In genomic region chr5:173187054-173187743, GRCh38 we compare ENCODE assay signal across 14 cellular contexts. TPM values are rescaled to one million over a fixed set of nuclear protein-coding genes. Genes with fewer than 3 reads are reported as not detected.
DNase-seq lines count a peak whose midpoint lies in the region; ATAC-seq and TF ChIP-seq lines count a peak whose summit lies in the region.
"Had no signal": no experiment of that assay in that cellular context is flagged by ENCODE, and none has a peak within 500 bp of the region (broad histone marks: within the 10 kb centered on the region; RNA-seq: fewer than 3 reads in every experiment).

No MANE protein-coding gene starts in this region.

- TF ChIP-seq RAD21 in HCT116 (IDR thresholded peaks at IDR 0.05; ENCODE audit: low read depth), result peak; percentile 30; the same call in 1 of the 2 replicates

- no peak for TF ChIP-seq POLR2A in HCT116 (IDR thresholded peaks at IDR 0.05; ENCODE audit: borderline replicate concordance, extremely low read depth, insufficient read depth, insufficient read length)

- RAD21 ChIA-PET in HCT116 (lab: Charles Lee; ENCODE audit: low non-redundant PET in 1 of 2, low total read pairs in 2 of 2, uncharacterized antibody in 2 of 2, unreplicated experiment in 2 of 2), result no interaction called here

- peak; percentile 98 for ATAC-seq in HCT116
- peak; percentile 56 to 65 for ATAC-seq in natural killer cell treated with Interleukin-12 subunit alpha and Interleukin-12 subunit beta and Interleukin-15 and Interleukin-18, amount 100 ng/mL, for 72 hours
- ATAC-seq in HG02870 (IDR thresholded peaks at IDR 0.05; ENCODE audit: unreplicated experiment), result no peak
- ATAC-seq: right cardiac atrium had no signal

- H3K36me3 Mint-ChIP-seq in activated CD4-positive, alpha-beta memory T cell treated with anti-CD3 and anti-CD28 coated beads, Interleukin-2, amount 10 ng/mL, durations not matched to agents 7 days and 5 days (ENCODE audit: low read depth), result no peaks in the 10 kb centered on the region
- H3K36me3 Mint-ChIP-seq in natural killer cell treated with Interleukin-12 subunit alpha and Interleukin-12 subunit beta and Interleukin-15 and Interleukin-18, amount 100 ng/mL, for 72 hours, result no peaks in the 10 kb centered on the region

- no peaks in the 10 kb centered on the region for H3K9me3 ChIP-seq in HCT116 (ENCODE audit: control insufficient read depth in 1 of 2, insufficient read depth in 1 of 2, low read depth in 1 of 2, low read length in 2 of 2)

- no peaks in the 10 kb centered on the region for H3K36me3 ChIP-seq in HCT116 (ENCODE audit: control insufficient read depth in 1 of 2, insufficient read depth in 2 of 2, low read length in 2 of 2)

- no peaks in the 10 kb centered on the region for H3K4me1 ChIP-seq in HCT116 (ENCODE audit: control insufficient read depth in 1 of 2, insufficient read depth in 2 of 2, low read length in 2 of 2)

- CTCF ChIA-PET in HCT116 (lab: Charles Lee), result interaction anchor here (0.5 to 0.8 kb wide), 2 partner anchors 203 to 206 kb away, joined by 3 to 4 read pairs; partner anchors contain the start of gene ATP6V0E1
- CTCF ChIA-PET in activated CD4-positive, alpha-beta memory T cell treated with anti-CD3 and anti-CD28 coated beads, Interleukin-2, amount 10 ng/mL, durations not matched to agents 7 days and 5 days (lab: Charles Lee), result interaction anchor here (0.7 to 1.1 kb wide), 2 partner anchors 203 to 208 kb away, joined by 3 to 4 read pairs; partner anchors contain the start of gene ATP6V0E1

- no peaks in the 10 kb centered on the region for H3K79me2 ChIP-seq in HCT116 (ENCODE audit: insufficient read depth, low read length)

- no peak overlapping the region for H2AFZ ChIP-seq in HCT116 (ENCODE audit: low read depth, low read length, poor library complexity, severe bottlenecking)

- H3K27ac Mint-ChIP-seq in activated CD4-positive, alpha-beta memory T cell treated with anti-CD3 and anti-CD28 coated beads, Interleukin-2, amount 10 ng/mL, durations not matched to agents 7 days and 5 days, result no peak overlapping the region
- H3K27ac Mint-ChIP-seq in natural killer cell treated with Interleukin-12 subunit alpha and Interleukin-12 subunit beta and Interleukin-15 and Interleukin-18, amount 100 ng/mL, for 72 hours, result no peak overlapping the region

- no peak overlapping the region for H3K4me2 ChIP-seq in HCT116 (ENCODE audit: low read length)

- no peaks in the 10 kb centered on the region for H3K27me3 Mint-ChIP-seq in activated CD4-positive, alpha-beta memory T cell treated with anti-CD3 and anti-CD28 coated beads, Interleukin-2, amount 10 ng/mL, durations not matched to agents 7 days and 5 days
- no peaks in the 10 kb centered on the region for H3K27me3 Mint-ChIP-seq in natural killer cell treated with Interleukin-12 subunit alpha and Interleukin-12 subunit beta and Interleukin-15 and Interleukin-18, amount 100 ng/mL, for 72 hours

- H3K4me3 Mint-ChIP-seq in activated CD4-positive, alpha-beta memory T cell treated with anti-CD3 and anti-CD28 coated beads, Interleukin-2, amount 10 ng/mL, durations not matched to agents 7 days and 5 days, result no peak overlapping the region
- no peak overlapping the region for H3K4me3 Mint-ChIP-seq in natural killer cell treated with Interleukin-12 subunit alpha and Interleukin-12 subunit beta and Interleukin-15 and Interleukin-18, amount 100 ng/mL, for 72 hours

- POLR2A ChIA-PET in HCT116 (lab: Charles Lee), result no interaction called here
- POLR2A ChIA-PET in activated CD4-positive, alpha-beta memory T cell treated with anti-CD3 and anti-CD28 coated beads, Interleukin-2, amount 10 ng/mL, durations not matched to agents 7 days and 5 days (lab: Charles Lee), result no interaction called here

- TF ChIP-seq CTCF in HCT116 (IDR thresholded peaks at IDR 0.05 in 2 of 3, conservative IDR thresholded peaks at IDR 0.05 in 1 of 3; ENCODE audit: borderline replicate concordance in 1 of 3, insufficient read depth in 1 of 3, low read depth in 2 of 3, low read length in 2 of 3), result peak; percentile 29 to 45 (median 40); a peak in 5 of 6 replicates

- no peak overlapping the region for H3K27ac ChIP-seq in HCT116 (ENCODE audit: low read depth, low read length)
- H3K27ac ChIP-seq: HL-60, SK-N-MC had no signal

- no peaks in the 10 kb centered on the region for H3K9me2 ChIP-seq in HCT116 (ENCODE audit: insufficient read depth)

- H3K9ac ChIP-seq in HCT116 (ENCODE audit: low read length), result no peak overlapping the region

- H3K4me1 Mint-ChIP-seq in activated CD4-positive, alpha-beta memory T cell treated with anti-CD3 and anti-CD28 coated beads, Interleukin-2, amount 10 ng/mL, durations not matched to agents 7 days and 5 days, result no peaks in the 10 kb centered on the region
- no peaks in the 10 kb centered on the region for H3K4me1 Mint-ChIP-seq in natural killer cell treated with Interleukin-12 subunit alpha and Interleukin-12 subunit beta and Interleukin-15 and Interleukin-18, amount 100 ng/mL, for 72 hours (ENCODE audit: low read depth in 2 of 2)

- no peaks in the 10 kb centered on the region for H4K20me1 ChIP-seq in HCT116 (ENCODE audit: insufficient read depth)

- H3K4me3 ChIP-seq in HCT116 (replicated peaks in 1 of 2; ENCODE audit: low read depth in 1 of 2, low read length in 2 of 2), result no peak overlapping the region
- H3K4me3 ChIP-seq: SK-N-MC had no signal

- H3K9me3 Mint-ChIP-seq in activated CD4-positive, alpha-beta memory T cell treated with anti-CD3 and anti-CD28 coated beads, Interleukin-2, amount 10 ng/mL, durations not matched to agents 7 days and 5 days, result no peaks in the 10 kb centered on the region
- no peaks in the 10 kb centered on the region for H3K9me3 Mint-ChIP-seq in natural killer cell treated with Interleukin-12 subunit alpha and Interleukin-12 subunit beta and Interleukin-15 and Interleukin-18, amount 100 ng/mL, for 72 hours

- intact Hi-C loops in HCT116 (cut with micrococcal nuclease), result no loop called here

- no peaks in the 10 kb centered on the region for H3K27me3 ChIP-seq in HCT116 (ENCODE audit: insufficient read depth, low read length)

- BruUV-seq in HCT116 (replicated peaks; lab: Mats Ljungman, UMichigan), result no TSS peak

- DNase-seq in NCI-H748 (lab: John Stamatoyannopoulos, UW; ENCODE audit: unreplicated experiment) (peak; percentile 27), NCI-H748 treated with DMSO at 0.1 percent for 48 hours (lab: John Stamatoyannopoulos, UW) (no peak), HCT116 (ENCODE audit: low read depth, low spot score) (peak; percentile 12), MV-4-11 (lab: John Stamatoyannopoulos, UW) (no peak)
- DNase-seq in activated CD4-positive, alpha-beta memory T cell treated with anti-CD3 and anti-CD28 coated beads, Interleukin-2, amount 10 ng/mL, durations not matched to agents 7 days and 5 days, result peak; percentile 22
- DNase-seq in natural killer cell treated with Interleukin-12 subunit alpha and Interleukin-12 subunit beta and Interleukin-15 and Interleukin-18, amount 100 ng/mL, for 72 hours (ENCODE audit: low spot score), result no peak
- DNase-seq in activated CD4-positive, CD25-positive, alpha-beta regulatory T cell treated with anti-CD3 and anti-CD28 coated beads, Interleukin-2, amount 50 U/mL, for 72 hours, result no peak
- DNase-seq: NCI-H1694, right cardiac atrium had no signal

TF ChIP-seq in HCT116, 20 proteins besides CTCF, POLR2A, EP300 and RAD21:
- TF ChIP-seq EZH2 (IDR thresholded peaks at IDR 0.05) (no peak), CEBPB (IDR thresholded peaks at IDR 0.05; ENCODE audit: low read depth) (no peak), TCF7L2 (IDR thresholded peaks at IDR 0.05; ENCODE audit: borderline replicate concordance, extremely low read depth, insufficient read depth, insufficient read length) (no peak), FOSL1 (IDR thresholded peaks at IDR 0.05; ENCODE audit: low read depth) (no peak), REST (IDR thresholded peaks at IDR 0.05; ENCODE audit: low read depth) (no peak)

RNA-seq across cellular contexts. Expression of gene BNIP1, which starts 42.9 kb away (rescaled TPM):
- total RNA-seq in HCT116 (2021; ENCODE audit: unreplicated experiment), result 18.6 TPM
- polyA plus RNA-seq in HCT116 (2012), result 20.4 and 20.9 TPM in 2 replicates
- total RNA-seq in activated CD4-positive, alpha-beta memory T cell treated with anti-CD3 and anti-CD28 coated beads, Interleukin-2, amount 10 ng/mL, durations not matched to agents 7 days and 5 days, result 10 to 100 TPM; 13.2 to 13.3 TPM
- 10 to 100 TPM; 17.4 to 18.0 TPM for total RNA-seq in natural killer cell treated with Interleukin-12 subunit alpha and Interleukin-12 subunit beta and Interleukin-15 and Interleukin-18, amount 100 ng/mL, for 72 hours

RNA-seq across cellular contexts. Expression of gene NKX2-5, which starts 47.8 kb away (rescaled TPM):
- not detected for total RNA-seq in HCT116 (2021; ENCODE audit: unreplicated experiment)
- polyA plus RNA-seq in HCT116 (2012), result not detected in 2 replicates
- not detected for total RNA-seq in activated CD4-positive, alpha-beta memory T cell treated with anti-CD3 and anti-CD28 coated beads, Interleukin-2, amount 10 ng/mL, durations not matched to agents 7 days and 5 days
- total RNA-seq in natural killer cell treated with Interleukin-12 subunit alpha and Interleukin-12 subunit beta and Interleukin-15 and Interleukin-18, amount 100 ng/mL, for 72 hours, result not detected
- total RNA-seq: lower leg skin had no signal
- polyA plus RNA-seq: AG04450 had no signal

Comparison
In these comparisons a context has a peak if more than half of its experiments do, and no peak if none do; other contexts are left out.
1. DNase-seq: peak in NCI-H748 (single experiment), HCT116 (single experiment) and activated CD4-positive, alpha-beta memory T cell treated with anti-CD3 and anti-CD28 coated beads, Interleukin-2, amount 10 ng/mL, durations not matched to agents 7 days and 5 days (single experiment); none in NCI-H748 treated with DMSO at 0.1 percent for 48 hours (single experiment), natural killer cell treated with Interleukin-12 subunit alpha and Interleukin-12 subunit beta and Interleukin-15 and Interleukin-18, amount 100 ng/mL, for 72 hours (single experiment), MV-4-11 (single experiment) and activated CD4-positive, CD25-positive, alpha-beta regulatory T cell treated with anti-CD3 and anti-CD28 coated beads, Interleukin-2, amount 50 U/mL, for 72 hours (single experiment).